21 cellular contexts compared by ENCODE assay signal in genomic region chr4:36979494-36979893, GRCh38.
"Had no signal": no experiment of that assay in that cellular context is flagged by ENCODE, and none has a peak within 500 bp of the region (broad histone marks: within the 10 kb centered on the region; RNA-seq: fewer than 3 reads in every experiment).

No MANE protein-coding gene starts in this region.

- ATAC-seq: activated CD8-positive, alpha-beta T cell treated with anti-CD3 and anti-CD28 coated beads, Interleukin-2, amount 10 ng/mL, durations not matched to agents 7 days and 5 days; activated naive CD4-positive, alpha-beta T cell treated with anti-CD3 and anti-CD28 coated beads, Interleukin-2, amount 50 U/mL, for 72 hours; activated naive CD8-positive, alpha-beta T cell treated with anti-CD3 and anti-CD28 coated beads, Interleukin-2, amount 50 U/mL, for 24 hours; WTC11 had no signal

- FAIRE-seq: astrocyte, RCC 7860 had no signal

- H3K27ac ChIP-seq: SJSA1 had no signal

- DNase-seq: activated CD4-positive, alpha-beta T cell treated with anti-CD3 and anti-CD28 coated beads for 48 hours; activated CD4-positive, alpha-beta T cell treated with anti-CD3 and anti-CD28 coated beads, Interleukin-2, amount 50 U/mL, for 4 hours; activated CD4-positive, CD25-positive, alpha-beta regulatory T cell treated with anti-CD3 and anti-CD28 coated beads, Interleukin-2, amount 50 U/mL, for 72 hours; activated CD8-positive, alpha-beta T cell treated with anti-CD3 and anti-CD28 coated beads, Interleukin-2, amount 10 ng/mL, durations not matched to agents 7 days and 5 days; activated effector memory CD4-positive, alpha-beta T cell treated with anti-CD3 and anti-CD28 coated beads, Interleukin-2, amount 50 U/mL, for 16 hours; activated naive CD4-positive, alpha-beta T cell treated with Interleukin-2 at 50 U/mL for 16 hours; activated naive CD8-positive, alpha-beta T cell treated with anti-CD3 and anti-CD28 coated beads, Interleukin-2, amount 50 U/mL, for 24 hours; activated T-cell treated with anti-CD3 and anti-CD28 coated beads, Interleukin-2, amount 50 U/mL, for 24 hours; amniotic stem cell; KG1; NCI-H1092; NCI-H1417; NCI-H2029; NCI-H345; NCI-H524; SHP77 had no signal

- H3K4me1 ChIP-seq: SJSA1 had no signal

- H3K36me3 ChIP-seq: SJSA1 had no signal

- H3K9me3 ChIP-seq: SJSA1 had no signal

- H3K4me3 ChIP-seq: SJSA1 had no signal

- H3K27me3 ChIP-seq: SJSA1 had no signal
